Comparison of ENCODE assay signal across 13 cellular contexts in the genomic region with DNA sequence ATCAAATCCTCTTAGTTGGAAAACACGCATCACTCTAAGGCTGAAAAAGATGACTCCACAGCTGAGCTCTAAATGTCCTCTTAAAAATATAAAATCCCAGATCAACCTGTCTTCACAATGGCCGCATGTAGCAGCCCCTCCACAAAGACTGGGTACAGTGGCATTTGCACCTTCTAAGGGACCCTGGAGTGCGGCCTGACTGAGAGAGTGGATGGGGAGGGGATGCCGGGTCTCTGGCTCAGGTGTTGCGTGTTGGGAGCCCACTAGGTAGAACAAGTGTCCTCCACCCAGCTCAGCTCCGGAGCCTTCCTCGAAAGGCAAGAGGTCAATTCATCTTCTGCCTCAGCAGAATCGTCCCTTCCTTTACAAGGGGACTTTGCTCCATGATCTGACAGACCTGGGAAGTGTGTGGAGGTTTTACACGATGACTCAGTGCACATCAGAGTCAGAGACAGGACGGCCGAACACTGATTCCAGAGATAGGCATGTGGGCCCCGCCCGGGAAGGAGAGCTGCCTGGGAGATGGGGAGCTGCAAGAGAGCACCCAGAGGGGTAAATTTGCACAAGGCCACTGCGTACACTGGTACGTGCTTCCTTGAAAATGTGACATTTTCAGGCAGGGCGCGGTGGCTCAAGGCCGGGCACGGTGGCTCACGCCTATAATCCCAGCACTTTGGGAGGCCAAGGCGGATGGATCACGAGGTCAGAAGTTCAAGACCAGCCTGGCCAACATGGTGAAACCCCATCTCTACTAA. TPM values are rescaled to one million over a fixed set of nuclear protein-coding genes. Genes with fewer than 3 reads are reported as not detected.
DNase-seq lines count a peak whose midpoint lies in the region; ATAC-seq and TF ChIP-seq lines count a peak whose summit lies in the region.
"Had no signal": no experiment of that assay in that cellular context is flagged by ENCODE, and none has a peak within 500 bp of the region (broad histone marks: within the 10 kb centered on the region; RNA-seq: fewer than 3 reads in every experiment).

No MANE protein-coding gene starts in this region.

- TF ChIP-seq RAD21 in SK-N-SH (IDR thresholded peaks at IDR 0.05; ENCODE audit: low read length): no peak

- H3K27ac Mint-ChIP-seq in HFFc6: peak overlapping the region; percentile 47
- H3K27ac Mint-ChIP-seq: activated T-helper 2 cell treated with anti-CD3 and anti-CD28 coated beads, Interferon-gamma antibody, Interleukin-2, Interleukin-4, amounts not matched to agents 10 μg/mL and 5 μg/mL and 100 μg/mL, durations not matched to agents 14 hours and 24 hours and 36 hours had no signal

- no peaks in the 10 kb centered on the region; a peak in 1 of 4 replicates for H3K4me1 ChIP-seq in SK-N-SH (ENCODE audit: control insufficient read depth in 1 of 2, insufficient read depth in 2 of 2, low read depth in 1 of 2, low read length in 1 of 2)
- no peaks in the 10 kb centered on the region for H3K4me1 ChIP-seq in stomach
- H3K4me1 ChIP-seq in vagina: no peaks in the 10 kb centered on the region
- H3K4me1 ChIP-seq: lower lobe of right lung had no signal

- no peak overlapping the region; the same call in 1 of the 2 replicates for H3K4me3 Mint-ChIP-seq in HFFc6

- no peaks in the 10 kb centered on the region for H4K20me1 ChIP-seq in SK-N-SH (ENCODE audit: insufficient read depth)

- peaks cover 11% of the 10 kb centered on the region for H3K9me3 Mint-ChIP-seq in HFFc6

- TF ChIP-seq EP300 in SK-N-SH (IDR thresholded peaks at IDR 0.05; ENCODE audit: borderline replicate concordance in 1 of 2, low read depth in 1 of 2, low read length in 1 of 2) (no peak), stomach (IDR thresholded peaks at IDR 0.05) (no peak)

- TF ChIP-seq CTCF in HFFc6 (IDR thresholded peaks at IDR 0.05) (no peak), SK-N-SH (IDR thresholded peaks at IDR 0.05) (no peak), fibroblast of pulmonary artery (IDR thresholded peaks at IDR 0.05; ENCODE audit: low read length, missing control alignments) (no peak), stomach (IDR thresholded peaks at IDR 0.05) (no peak), vagina (IDR thresholded peaks at IDR 0.05) (no peak)

- peaks cover 17% of the 10 kb centered on the region for H3K4me1 Mint-ChIP-seq in HFFc6 (ENCODE audit: low read depth)

- intact Hi-C loops in stomach (cut with DNase I; ENCODE audit: low total_unique reads): no loop called here
- intact Hi-C loops in vagina (cut with DNase I): no loop called here

- H2AFZ ChIP-seq in SK-N-SH (ENCODE audit: low read depth): peak overlapping the region; percentile 58; the same call in 1 of the 2 replicates

- no peak overlapping the region; the same call in 1 of the 2 replicates for H3K4me2 ChIP-seq in SK-N-SH

- H3K4me3 ChIP-seq in SK-N-SH (ENCODE audit: low read depth in 2 of 2, low read length in 1 of 2): no peak overlapping the region
- H3K4me3 ChIP-seq in fibroblast of pulmonary artery (replicated peaks; ENCODE audit: low read depth, low read length): no peak overlapping the region
- H3K4me3 ChIP-seq in stomach: no peak overlapping the region
- no peak overlapping the region for H3K4me3 ChIP-seq in vagina
- H3K4me3 ChIP-seq: lower lobe of right lung had no signal

- no peaks in the 10 kb centered on the region for H3K79me2 ChIP-seq in SK-N-SH (ENCODE audit: insufficient read depth)

- peaks cover 6% of the 10 kb centered on the region; the same call in 1 of the 2 replicates for H3K36me3 Mint-ChIP-seq in HFFc6 (ENCODE audit: low read depth)

- DNase-seq in HFFc6 (peak; percentile 85), SK-N-SH (no peak), fibroblast of pulmonary artery (ENCODE audit: low read depth) (peak; percentile 10), stomach (peak; percentile 37), vagina (ENCODE audit: extremely low spot score in 2 of 2) (no peak), NCI-H524 treated with DMSO at 0.1 percent for 48 hours (lab: John Stamatoyannopoulos, UW) (no peak)
- DNase-seq: lower lobe of right lung; NCI-H2227 treated with DMSO at 0.1 percent for 48 hours; stimulated activated CD4-positive, alpha-beta T cell treated with anti-CD3 and anti-CD28 coated beads, Interleukin-4, amount 100 ng/mL, for 4 hours had no signal

- peaks cover 20% of the 10 kb centered on the region for H3K27me3 Mint-ChIP-seq in HFFc6 (ENCODE audit: insufficient read depth)

- H3K9me2 ChIP-seq in SK-N-SH: no peaks in the 10 kb centered on the region

- POLR2A ChIA-PET in SK-N-SH (lab: Yijun Ruan, JAX): no interaction called here

- 68% methylated on average over 21 of the region's 22 CpGs for WGBS in SK-N-SH (ENCODE audit: low lambda C conversion rate)
- 71 to 81% (median 76%) methylated on average over 22 of the region's 22 CpGs for WGBS in stomach, 5 donors

- H3K36me3 ChIP-seq in SK-N-SH (replicated peaks in 1 of 2; ENCODE audit: control insufficient read depth in 1 of 2, insufficient read depth in 2 of 2, low read length in 1 of 2) (no peaks in the 10 kb centered on the region), stomach (no peaks in the 10 kb centered on the region), vagina (no peaks in the 10 kb centered on the region)
- H3K36me3 ChIP-seq: lower lobe of right lung had no signal

- TF ChIP-seq POLR2A in stomach (IDR thresholded peaks at IDR 0.05) (no peak), vagina (IDR thresholded peaks at IDR 0.05) (no peak)

- H3K9ac ChIP-seq in SK-N-SH: no peak overlapping the region

- no peaks in the 10 kb centered on the region for H3K27me3 ChIP-seq in SK-N-SH (ENCODE audit: insufficient read depth)
- H3K27me3 ChIP-seq in stomach: peaks cover 0 to 4% (median 0%) of the 10 kb centered on the region in 3 donors
- no peaks in the 10 kb centered on the region for H3K27me3 ChIP-seq in vagina

- no peak for ATAC-seq in HG02642 (IDR thresholded peaks at IDR 0.05; ENCODE audit: poor library complexity, unreplicated experiment)
- ATAC-seq: lower lobe of right lung had no signal

- no peaks in the 10 kb centered on the region for H3F3A ChIP-seq in SK-N-SH (replicated peaks; ENCODE audit: insufficient read depth)

- CTCF ChIA-PET in SK-N-SH (lab: Yijun Ruan, JAX): no interaction called here

- no peak overlapping the region for H3K27ac ChIP-seq in SK-N-SH (ENCODE audit: low read depth in 2 of 2, low read length in 1 of 2)
- H3K27ac ChIP-seq in stomach: no peak overlapping the region
- no peak overlapping the region for H3K27ac ChIP-seq in vagina
- H3K27ac ChIP-seq: lower lobe of right lung had no signal

- no peaks in the 10 kb centered on the region for H3K9me3 ChIP-seq in SK-N-SH
- H3K9me3 ChIP-seq in stomach: no peaks in the 10 kb centered on the region
- no peaks in the 10 kb centered on the region for H3K9me3 ChIP-seq in vagina
- H3K9me3 ChIP-seq: lower lobe of right lung had no signal

TF ChIP-seq in SK-N-SH, 30 proteins besides CTCF, POLR2A, EP300 and RAD21:
- TF ChIP-seq NRF1 (IDR thresholded peaks at IDR 0.05; ENCODE audit: low read depth, low read length) (no peak), FOSL2 (IDR thresholded peaks at IDR 0.05; ENCODE audit: borderline replicate concordance, low read depth) (peak; percentile 64), JUND (IDR thresholded peaks at IDR 0.05) (peak; percentile 55), MEF2A (IDR thresholded peaks at IDR 0.05; ENCODE audit: borderline replicate concordance, low read depth) (no peak)
- TF ChIP-seq, protein P1, sequence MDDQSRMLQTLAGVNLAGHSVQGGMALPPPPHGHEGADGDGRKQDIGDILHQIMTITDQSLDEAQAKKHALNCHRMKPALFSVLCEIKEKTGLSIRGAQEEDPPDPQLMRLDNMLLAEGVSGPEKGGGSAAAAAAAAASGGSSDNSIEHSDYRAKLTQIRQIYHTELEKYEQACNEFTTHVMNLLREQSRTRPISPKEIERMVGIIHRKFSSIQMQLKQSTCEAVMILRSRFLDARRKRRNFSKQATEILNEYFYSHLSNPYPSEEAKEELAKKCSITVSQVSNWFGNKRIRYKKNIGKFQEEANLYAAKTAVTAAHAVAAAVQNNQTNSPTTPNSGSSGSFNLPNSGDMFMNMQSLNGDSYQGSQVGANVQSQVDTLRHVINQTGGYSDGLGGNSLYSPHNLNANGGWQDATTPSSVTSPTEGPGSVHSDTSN (IDR thresholded peaks at IDR 0.05): peak; percentile 40; the same call in 1 of the 2 replicates

RNA-seq across cellular contexts. Expression of a gene that starts 23.5 kb away (rescaled TPM):
- not detected for total RNA-seq in HFFc6 (2021; fragmentation: NEBNext Ultra II Directional; extraction: Animal tissue kit (Norgen Biotek cat#: 25700))
- polyA plus RNA-seq in SK-N-SH (2012; rRNA removed): not detected in 2 replicates
- not detected in 2 replicates for polyA plus RNA-seq in SK-N-SH (2012; cell fraction: cytosol; rRNA removed)
- not detected in 2 replicates for polyA plus RNA-seq in SK-N-SH (2012; cell fraction: nucleus; rRNA removed)
- total RNA-seq in stomach: 1 to 10 TPM in 1 of 5 donors, not detected in 4; 9.9 TPM
- polyA plus RNA-seq in stomach: under 1 TPM in 2 of 3 donors, not detected in 1; 0.15 to 0.19 TPM
- 7.4 TPM for total RNA-seq in vagina
- total RNA-seq: activated T-helper 2 cell treated with anti-CD3 and anti-CD28 coated beads, Interferon-gamma antibody, Interleukin-2, Interleukin-4, amounts not matched to agents 10 μg/mL and 5 μg/mL and 100 μg/mL, durations not matched to agents 14 hours and 24 hours and 36 hours; glomerular endothelial cell; lower lobe of right lung; SK-MEL-5 had no signal

Comparison
In these comparisons a context has a peak if more than half of its experiments do, and no peak if none do; other contexts are left out.
1. DNase-seq: peak in HFFc6 (single experiment), fibroblast of pulmonary artery (single experiment) and stomach (single experiment); none in SK-N-SH (single experiment), vagina (0 of 2) and NCI-H524 treated with DMSO at 0.1 percent for 48 hours (single experiment).